Comparison of ENCODE assay signal across 10 cellular contexts in the genomic region with DNA sequence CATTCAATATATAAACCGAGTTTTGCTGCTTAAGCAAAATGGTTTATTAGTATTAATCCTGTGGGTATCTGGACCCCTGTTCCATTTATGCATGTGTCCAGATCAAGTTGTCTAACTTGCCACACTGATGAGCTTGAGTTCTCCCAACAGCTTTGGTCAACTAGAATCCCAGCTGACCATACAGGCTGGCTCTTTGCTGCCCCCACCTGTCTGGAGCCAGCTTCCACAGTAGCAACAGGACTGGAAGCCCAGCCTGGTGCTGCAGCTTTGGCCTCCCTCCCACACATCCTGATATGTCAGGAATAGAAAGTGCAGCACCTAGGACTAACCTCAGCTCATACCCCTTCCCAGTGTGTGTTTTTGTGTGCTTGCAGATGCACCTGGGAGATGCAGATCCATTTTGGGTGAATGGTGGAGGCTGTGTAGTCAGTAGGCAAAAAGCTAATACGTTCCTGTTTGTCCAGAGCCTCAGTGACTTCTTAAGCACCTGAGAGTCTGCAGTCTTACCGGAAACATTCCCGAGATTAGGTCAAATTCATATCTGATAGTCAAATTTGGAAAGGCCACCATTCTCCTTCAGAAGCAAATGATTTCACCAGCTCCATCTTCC.
A peak's percentile ranks its signal among the peaks of the same experiment; 100 is the strongest.
DNase-seq lines count a peak whose midpoint lies in the region; ATAC-seq and TF ChIP-seq lines count a peak whose summit lies in the region.
"Had no signal": no experiment of that assay in that cellular context is flagged by ENCODE, and none has a peak within 500 bp of the region (broad histone marks: within the 10 kb centered on the region; RNA-seq: fewer than 3 reads in every experiment).

No MANE protein-coding gene starts in this region.

- H3K4me3 Mint-ChIP-seq in nephron progenitor cell: no peak overlapping the region
- H3K4me3 Mint-ChIP-seq: activated naive CD8-positive, alpha-beta T cell; CD4-positive, CD25-positive, alpha-beta regulatory T cell had no signal

- no peaks in the 10 kb centered on the region for H3K9me3 Mint-ChIP-seq in nephron progenitor cell

- H3K36me3 Mint-ChIP-seq in nephron progenitor cell (ENCODE audit: low read depth): no peaks in the 10 kb centered on the region
- H3K36me3 Mint-ChIP-seq: activated naive CD8-positive, alpha-beta T cell; CD4-positive, CD25-positive, alpha-beta regulatory T cell had no signal

- H3K27ac Mint-ChIP-seq in nephron progenitor cell: no peak overlapping the region
- H3K27ac Mint-ChIP-seq: activated naive CD8-positive, alpha-beta T cell; CD4-positive, CD25-positive, alpha-beta regulatory T cell had no signal

- peak; percentile 47 for DNase-seq in NCI-H146 (lab: John Stamatoyannopoulos, UW)
- DNase-seq in NCI-H146 treated with DMSO at 0.1 percent for 48 hours (lab: John Stamatoyannopoulos, UW; ENCODE audit: unreplicated experiment): no peak
- peak; percentile 54 for DNase-seq in fibroblast of gingiva (ENCODE audit: low read depth)
- DNase-seq in nephron progenitor cell: peak; percentile 69

- no peaks in the 10 kb centered on the region for H3K4me1 Mint-ChIP-seq in nephron progenitor cell
- H3K4me1 Mint-ChIP-seq: CD4-positive, CD25-positive, alpha-beta regulatory T cell had no signal

- ATAC-seq in GM21515 (IDR thresholded peaks at IDR 0.05; ENCODE audit: unreplicated experiment): peak; percentile 76
- ATAC-seq in SK-N-SH treated with all-trans-retinoic acid at 6 μM for 48 hours: peak; percentile 100
- no peak for ATAC-seq in GM19035 (IDR thresholded peaks at IDR 0.05; ENCODE audit: unreplicated experiment)

- H3K27me3 Mint-ChIP-seq in nephron progenitor cell (ENCODE audit: low read depth, poor library complexity): peaks cover 10% of the 10 kb centered on the region
- H3K27me3 Mint-ChIP-seq: CD4-positive, CD25-positive, alpha-beta regulatory T cell had no signal

- TF ChIP-seq CTCF in LNCAP (IDR thresholded peaks at IDR 0.05): peak; percentile 86
- TF ChIP-seq CTCF in nephron progenitor cell (IDR thresholded peaks at IDR 0.05): peak; percentile 68

TF ChIP-seq in SK-N-SH treated with all-trans-retinoic acid at 6 μM for 48 hours, 23 proteins besides CTCF, POLR2A, EP300 and RAD21:
- TF ChIP-seq BACH2 (CRISPR knock-in tag; IDR thresholded peaks at IDR 0.05; ENCODE audit: borderline replicate concordance) (no peak), ZFP3 (CRISPR knock-in tag; IDR thresholded peaks at IDR 0.05) (no peak), GLIS3 (CRISPR knock-in tag; IDR thresholded peaks at IDR 0.05) (no peak), PATZ1 (CRISPR knock-in tag; IDR thresholded peaks at IDR 0.05; ENCODE audit: borderline replicate concordance) (no peak), ZNF565 (CRISPR knock-in tag; conservative IDR thresholded peaks at IDR 0.05; ENCODE audit: low read depth) (no peak), TOX (CRISPR knock-in tag; IDR thresholded peaks at IDR 0.05; ENCODE audit: borderline replicate concordance) (no peak), ISL1 (CRISPR knock-in tag; IDR thresholded peaks at IDR 0.05) (no peak), SNAI2 (CRISPR knock-in tag; IDR thresholded peaks at IDR 0.05) (no peak), ARNTL (CRISPR knock-in tag; IDR thresholded peaks at IDR 0.05; ENCODE audit: borderline replicate concordance, low read depth) (no peak), OSR1 (CRISPR knock-in tag; IDR thresholded peaks at IDR 0.05) (no peak)
- TF ChIP-seq, protein P1, sequence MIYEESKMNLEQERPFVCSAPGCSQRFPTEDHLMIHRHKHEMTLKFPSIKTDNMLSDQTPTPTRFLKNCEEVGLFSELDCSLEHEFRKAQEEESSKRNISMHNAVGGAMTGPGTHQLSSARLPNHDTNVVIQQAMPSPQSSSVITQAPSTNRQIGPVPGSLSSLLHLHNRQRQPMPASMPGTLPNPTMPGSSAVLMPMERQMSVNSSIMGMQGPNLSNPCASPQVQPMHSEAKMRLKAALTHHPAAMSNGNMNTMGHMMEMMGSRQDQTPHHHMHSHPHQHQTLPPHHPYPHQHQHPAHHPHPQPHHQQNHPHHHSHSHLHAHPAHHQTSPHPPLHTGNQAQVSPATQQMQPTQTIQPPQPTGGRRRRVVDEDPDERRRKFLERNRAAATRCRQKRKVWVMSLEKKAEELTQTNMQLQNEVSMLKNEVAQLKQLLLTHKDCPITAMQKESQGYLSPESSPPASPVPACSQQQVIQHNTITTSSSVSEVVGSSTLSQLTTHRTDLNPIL (CRISPR knock-in tag; IDR thresholded peaks at IDR 0.05; ENCODE audit: low read depth): no peak
- TF ChIP-seq, protein P2, sequence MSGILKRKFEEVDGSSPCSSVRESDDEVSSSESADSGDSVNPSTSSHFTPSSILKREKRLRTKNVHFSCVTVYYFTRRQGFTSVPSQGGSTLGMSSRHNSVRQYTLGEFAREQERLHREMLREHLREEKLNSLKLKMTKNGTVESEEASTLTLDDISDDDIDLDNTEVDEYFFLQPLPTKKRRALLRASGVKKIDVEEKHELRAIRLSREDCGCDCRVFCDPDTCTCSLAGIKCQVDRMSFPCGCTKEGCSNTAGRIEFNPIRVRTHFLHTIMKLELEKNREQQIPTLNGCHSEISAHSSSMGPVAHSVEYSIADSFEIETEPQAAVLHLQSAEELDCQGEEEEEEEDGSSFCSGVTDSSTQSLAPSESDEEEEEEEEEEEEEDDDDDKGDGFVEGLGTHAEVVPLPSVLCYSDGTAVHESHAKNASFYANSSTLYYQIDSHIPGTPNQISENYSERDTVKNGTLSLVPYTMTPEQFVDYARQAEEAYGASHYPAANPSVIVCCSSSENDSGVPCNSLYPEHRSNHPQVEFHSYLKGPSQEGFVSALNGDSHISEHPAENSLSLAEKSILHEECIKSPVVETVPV (CRISPR knock-in tag; IDR thresholded peaks at IDR 0.05): no peak
